ENCODE assay signal across 17 cellular contexts in genomic region chr22:32482708-32483107, GRCh38. TPM values are rescaled to one million over a fixed set of nuclear protein-coding genes. Genes with fewer than 3 reads are reported as not detected.
A peak's percentile ranks its signal among the peaks of the same experiment; 100 is the strongest.
DNase-seq lines count a peak whose midpoint lies in the region; ATAC-seq and TF ChIP-seq lines count a peak whose summit lies in the region.
"Had no signal": no experiment of that assay in that cellular context is flagged by ENCODE, and none has a peak within 500 bp of the region (broad histone marks: within the 10 kb centered on the region; RNA-seq: fewer than 3 reads in every experiment).

No MANE protein-coding gene starts in this region.

- H3K9ac ChIP-seq in GM23248 = no peak overlapping the region
- H3K9ac ChIP-seq: neural progenitor cell had no signal

- H3K36me3 ChIP-seq in GM23248 (ENCODE audit: low read depth) = peaks cover 32% of the 10 kb centered on the region
- no peaks in the 10 kb centered on the region for H3K36me3 ChIP-seq in ovary
- H3K36me3 ChIP-seq in CD4-positive, alpha-beta memory T cell (ENCODE audit: insufficient read depth, low read length) = peaks cover 40% of the 10 kb centered on the region

- H3K36me3 Mint-ChIP-seq in activated B cell treated with CpG ODN at 0.5 μM for 24 hours (ENCODE audit: low read depth) = peaks cover 58% of the 10 kb centered on the region
- H3K36me3 Mint-ChIP-seq in CD4-positive, alpha-beta memory T cell = peaks cover 32 to 50% of the 10 kb centered on the region in 2 donors

- H3K4me2 ChIP-seq in GM23248 (ENCODE audit: unreplicated experiment) = no peak overlapping the region
- H3K4me2 ChIP-seq: neural progenitor cell, smooth muscle cell had no signal

- CTCF ChIA-PET in activated B cell treated with CpG ODN at 0.5 μM for 24 hours (lab: Charles Lee) = no interaction called here
- CTCF ChIA-PET in CD4-positive, alpha-beta memory T cell (lab: Charles Lee; ENCODE audit: partially characterized antibody) = interaction anchor here (1.0 kb wide), 1 partner anchor 9 kb away, joined by 3 read pairs; no protein-coding TSS in a partner anchor

- TF ChIP-seq POLR2A in ovary (IDR thresholded peaks at IDR 0.05) = no peak

- no peak overlapping the region for H3K4me3 Mint-ChIP-seq in activated B cell treated with CpG ODN at 0.5 μM for 24 hours
- no peak overlapping the region for H3K4me3 Mint-ChIP-seq in CD4-positive, alpha-beta memory T cell
- H3K4me3 Mint-ChIP-seq: neural progenitor cell; stimulated activated naive CD8-positive, alpha-beta T cell treated with anti-CD3 and anti-CD28 coated beads, Interleukin-15, Interleukin-2, amounts not matched to agents 100 ng/mL and 50 ng/mL, for 24 hours had no signal

- H3K27me3 Mint-ChIP-seq in activated B cell treated with CpG ODN at 0.5 μM for 24 hours = no peaks in the 10 kb centered on the region
- H3K27me3 Mint-ChIP-seq in CD4-positive, alpha-beta memory T cell = no peaks in the 10 kb centered on the region
- H3K27me3 Mint-ChIP-seq: stimulated activated naive CD8-positive, alpha-beta T cell treated with anti-CD3 and anti-CD28 coated beads, Interleukin-15, Interleukin-2, amounts not matched to agents 100 ng/mL and 50 ng/mL, for 24 hours had no signal

- WGBS in GM23248 (ENCODE audit: low coverage in 1 of 2, low lambda C conversion rate in 2 of 2, missing lambda C conversion rate in 2 of 2), 2 experiments = 50 to 62% methylated on average over 1 of the region's 1 CpG
- WGBS in ovary, 3 donors = 67 to 70% (median 70%) methylated on average over 1 of the region's 1 CpG

- no peaks in the 10 kb centered on the region for H3K9me2 ChIP-seq in GM23248 (ENCODE audit: insufficient read depth)

- H3K9me3 ChIP-seq in GM23248 (ENCODE audit: low read depth) (no peaks in the 10 kb centered on the region), ovary (no peaks in the 10 kb centered on the region)
- H3K9me3 ChIP-seq in CD4-positive, alpha-beta memory T cell (ENCODE audit: control insufficient read depth in 1 of 2, low read length in 2 of 2) = no peaks in the 10 kb centered on the region

- no peak overlapping the region for H3K27ac ChIP-seq in GM23248
- no peak overlapping the region for H3K27ac ChIP-seq in ovary
- no peak overlapping the region for H3K27ac ChIP-seq in CD4-positive, alpha-beta memory T cell (ENCODE audit: low read depth, low read length)
- H3K27ac ChIP-seq: neural progenitor cell, WERI-Rb-1 had no signal

- DNase-seq in GM13977 (ENCODE audit: low spot score) (peak; percentile 37), GM23248 (peak; percentile 25), activated B cell treated with CpG ODN at 0.5 μM for 24 hours (no peak), kidney tubule cell (ENCODE audit: low spot score) (peak; percentile 52), ovary (no peak), RKO (ENCODE audit: low spot score) (no peak), NCI-H2029 (lab: John Stamatoyannopoulos, UW) (no peak)
- no peak for DNase-seq in CD4-positive, alpha-beta memory T cell
- DNase-seq: HCEC 1CT, Right ventricle myocardium superior, WERI-Rb-1 had no signal

- peaks cover 10% of the 10 kb centered on the region; the same call in 1 of the 2 replicates for H3K4me1 ChIP-seq in GM23248 (ENCODE audit: insufficient read depth)
- peaks cover 5% of the 10 kb centered on the region for H3K4me1 ChIP-seq in ovary (ENCODE audit: insufficient read depth)
- peaks cover 50% of the 10 kb centered on the region for H3K4me1 ChIP-seq in CD4-positive, alpha-beta memory T cell (ENCODE audit: insufficient read depth, low read length)
- H3K4me1 ChIP-seq: neural progenitor cell had no signal

- no peaks in the 10 kb centered on the region for H3K27me3 ChIP-seq in GM23248 (replicated peaks; ENCODE audit: insufficient read depth)
- H3K27me3 ChIP-seq in ovary = no peaks in the 10 kb centered on the region
- H3K27me3 ChIP-seq in CD4-positive, alpha-beta memory T cell (ENCODE audit: insufficient read depth, low read length) = no peaks in the 10 kb centered on the region
- H3K27me3 ChIP-seq: neural progenitor cell had no signal

- POLR2A ChIA-PET in activated B cell treated with CpG ODN at 0.5 μM for 24 hours (lab: Charles Lee) = no interaction called here
- POLR2A ChIA-PET in CD4-positive, alpha-beta memory T cell (lab: Charles Lee; ENCODE audit: partially characterized antibody) = interaction anchor here (1.0 to 1.1 kb wide), 2 partner anchors 9 to 18 kb away, joined by 3 read pairs; no protein-coding TSS in a partner anchor

- H2AFZ ChIP-seq in GM23248 = no peak overlapping the region
- H2AFZ ChIP-seq: neural progenitor cell had no signal

- in situ Hi-C loops in GM13977 (cut with MboI; ENCODE audit: low pct_unique_long_range_greater_than_20kb, low sequenced_read_pairs, unreplicated experiment) = no loop called here
- in situ Hi-C loops in GM23248 (cut with MboI) = no loop called here

- peak; percentile 75 for ATAC-seq in activated B cell treated with CpG ODN at 0.5 μM for 24 hours (ENCODE audit: low read depth)

- H3K79me2 ChIP-seq in GM23248 (ENCODE audit: insufficient read depth) = peaks cover 100% of the 10 kb centered on the region

- H3F3A ChIP-seq in GM23248 (ENCODE audit: insufficient read depth) = peaks cover 22% of the 10 kb centered on the region

- no peak overlapping the region for H3K4me3 ChIP-seq in GM23248
- H3K4me3 ChIP-seq in ovary = no peak overlapping the region
- H3K4me3 ChIP-seq in CD4-positive, alpha-beta memory T cell (ENCODE audit: low read length in 2 of 2) = no peak overlapping the region
- H3K4me3 ChIP-seq: neural progenitor cell, smooth muscle cell had no signal

- no peaks in the 10 kb centered on the region for H3K9me3 Mint-ChIP-seq in activated B cell treated with CpG ODN at 0.5 μM for 24 hours
- H3K9me3 Mint-ChIP-seq in CD4-positive, alpha-beta memory T cell = no peaks in the 10 kb centered on the region
- H3K9me3 Mint-ChIP-seq: neural progenitor cell; stimulated activated naive CD8-positive, alpha-beta T cell treated with anti-CD3 and anti-CD28 coated beads, Interleukin-15, Interleukin-2, amounts not matched to agents 100 ng/mL and 50 ng/mL, for 24 hours had no signal

- no peak overlapping the region for H3K27ac Mint-ChIP-seq in activated B cell treated with CpG ODN at 0.5 μM for 24 hours
- no peak overlapping the region for H3K27ac Mint-ChIP-seq in CD4-positive, alpha-beta memory T cell
- H3K27ac Mint-ChIP-seq: neural progenitor cell had no signal

- TF ChIP-seq CTCF in GM13977 (IDR thresholded peaks at IDR 0.05; ENCODE audit: extremely low read depth, insufficient read depth, missing control alignments) = no peak
- no peak for TF ChIP-seq CTCF in activated B cell treated with CpG ODN at 0.5 μM for 24 hours (IDR thresholded peaks at IDR 0.05)
- TF ChIP-seq CTCF in ovary (IDR thresholded peaks at IDR 0.05) = no peak

- peaks cover 28% of the 10 kb centered on the region for H3K4me1 Mint-ChIP-seq in activated B cell treated with CpG ODN at 0.5 μM for 24 hours
- peaks cover 23 to 28% (median 25%) of the 10 kb centered on the region in 4 donors for H3K4me1 Mint-ChIP-seq in CD4-positive, alpha-beta memory T cell
- H3K4me1 Mint-ChIP-seq: neural progenitor cell had no signal

- H4K20me1 ChIP-seq in GM23248 (ENCODE audit: insufficient read depth) = peaks cover 18% of the 10 kb centered on the region

- intact Hi-C loops in activated B cell treated with CpG ODN at 0.5 μM for 24 hours (cut with micrococcal nuclease) (no loop called here), ovary (cut with DNase I) (no loop called here)
- intact Hi-C loops in CD4-positive, alpha-beta memory T cell (cut with micrococcal nuclease) = no loop called here

- no peak for TF ChIP-seq EP300 in ovary (IDR thresholded peaks at IDR 0.05)

RNA-seq across cellular contexts. Expression of gene FBXO7, which starts 8.1 kb away (rescaled TPM):
- 82.3 and 89.2 TPM in 2 replicates for total RNA-seq in GM23248 (2014; rRNA removed; shearing (Covaris generic))
- 93.3 and 94.2 TPM in 2 replicates for polyA plus RNA-seq in GM23248 (2016; fragmentation: Nextera tagmentation; extraction: Ambion mirVana)
- 85.4 and 97.2 TPM in 2 replicates for total RNA-seq in activated B cell treated with CpG ODN at 0.5 μM for 24 hours
- 10 to 100 TPM; 70.7 to 94.1 (median 85.6) TPM for total RNA-seq in ovary
- 100 to 1,000 TPM in 1 of 2 donors, 10 to 100 TPM in 1; 69.7 to 151 TPM for polyA plus RNA-seq in ovary
- total RNA-seq in CD4-positive, alpha-beta memory T cell = 10 to 100 TPM; 89.3 to 95.3 TPM
- 100 to 1,000 TPM; 144 to 189 TPM for polyA plus RNA-seq in CD4-positive, alpha-beta memory T cell

RNA-seq across cellular contexts. Expression of gene BPIFC, which starts 18.5 kb away (rescaled TPM):
- not detected in 2 replicates for total RNA-seq in GM23248 (2014; rRNA removed; shearing (Covaris generic))
- polyA plus RNA-seq in GM23248 (2016; fragmentation: Nextera tagmentation; extraction: Ambion mirVana) (not detected in 2 replicates), ovary (not detected)
- total RNA-seq in activated B cell treated with CpG ODN at 0.5 μM for 24 hours (not detected in 2 replicates), ovary (not detected)
- not detected for total RNA-seq in CD4-positive, alpha-beta memory T cell
- polyA plus RNA-seq in CD4-positive, alpha-beta memory T cell = not detected
- total RNA-seq: dermis microvascular lymphatic vessel endothelial cell, frontal cortex, liver, Right ventricle myocardium superior had no signal
- polyA plus RNA-seq: liver, smooth muscle cell had no signal

Comparison
In these comparisons a context has a peak if more than half of its experiments do, and no peak if none do; other contexts are left out.
1. DNase-seq: peak in GM13977 (single experiment), GM23248 (single experiment) and kidney tubule cell (single experiment); none in activated B cell treated with CpG ODN at 0.5 μM for 24 hours (single experiment), ovary (0 of 5), CD4-positive, alpha-beta memory T cell (0 of 5), RKO (single experiment) and NCI-H2029 (single experiment).